In genomic region chr7:142500364-142500763, GRCh38 we compare ENCODE assay signal across 15 cellular contexts.
A peak's percentile ranks its signal among the peaks of the same experiment; 100 is the strongest.
DNase-seq lines count a peak whose midpoint lies in the region; ATAC-seq and TF ChIP-seq lines count a peak whose summit lies in the region.
"Had no signal": no experiment of that assay in that cellular context is flagged by ENCODE, and none has a peak within 500 bp of the region (broad histone marks: within the 10 kb centered on the region; RNA-seq: fewer than 3 reads in every experiment).

No MANE protein-coding gene starts in this region.

- H3K27ac Mint-ChIP-seq in stimulated activated naive CD8-positive, alpha-beta T cell treated with anti-CD3 and anti-CD28 coated beads, Interleukin-15, Interleukin-2, amounts not matched to agents 100 ng/mL and 50 ng/mL, for 24 hours = peak overlapping the region; percentile 76
- peak overlapping the region; percentile 85 for H3K27ac Mint-ChIP-seq in activated CD8-positive, alpha-beta T cell treated with anti-CD3 and anti-CD28 coated beads for 36 hours
- H3K27ac Mint-ChIP-seq: neural progenitor cell had no signal

- no peaks in the 10 kb centered on the region for H3K27me3 Mint-ChIP-seq in stimulated activated naive CD8-positive, alpha-beta T cell treated with anti-CD3 and anti-CD28 coated beads, Interleukin-15, Interleukin-2, amounts not matched to agents 100 ng/mL and 50 ng/mL, for 24 hours
- no peaks in the 10 kb centered on the region for H3K27me3 Mint-ChIP-seq in activated CD8-positive, alpha-beta T cell treated with anti-CD3 and anti-CD28 coated beads for 36 hours

- no peak for TF ChIP-seq CTCF in activated CD8-positive, alpha-beta T cell treated with anti-CD3 and anti-CD28 coated beads for 36 hours (IDR thresholded peaks at IDR 0.05)
- no peak for TF ChIP-seq CTCF in epithelial cell of esophagus (IDR thresholded peaks at IDR 0.05; ENCODE audit: insufficient read depth, low read depth, low read length, missing control alignments)

- CTCF ChIA-PET in activated CD8-positive, alpha-beta T cell treated with anti-CD3 and anti-CD28 coated beads for 36 hours (lab: Charles Lee) = interaction anchor here (0.9 to 9.4 kb wide), 10 partner anchors 8 to 58 kb away, joined by 3 to 94 read pairs (median 4); no protein-coding TSS in a partner anchor

- H3K36me3 Mint-ChIP-seq in stimulated activated naive CD8-positive, alpha-beta T cell treated with anti-CD3 and anti-CD28 coated beads, Interleukin-15, Interleukin-2, amounts not matched to agents 100 ng/mL and 50 ng/mL, for 24 hours (ENCODE audit: low read depth) = no peaks in the 10 kb centered on the region
- H3K36me3 Mint-ChIP-seq in activated CD8-positive, alpha-beta T cell treated with anti-CD3 and anti-CD28 coated beads for 36 hours (ENCODE audit: low read depth) = no peaks in the 10 kb centered on the region
- H3K36me3 Mint-ChIP-seq: neural progenitor cell had no signal

- H3K4me3 Mint-ChIP-seq in stimulated activated naive CD8-positive, alpha-beta T cell treated with anti-CD3 and anti-CD28 coated beads, Interleukin-15, Interleukin-2, amounts not matched to agents 100 ng/mL and 50 ng/mL, for 24 hours = peak overlapping the region; percentile 28
- H3K4me3 Mint-ChIP-seq in activated CD8-positive, alpha-beta T cell treated with anti-CD3 and anti-CD28 coated beads for 36 hours = peak overlapping the region; percentile 43
- H3K4me3 Mint-ChIP-seq: neural progenitor cell had no signal

- no peaks in the 10 kb centered on the region for H3K9me3 Mint-ChIP-seq in stimulated activated naive CD8-positive, alpha-beta T cell treated with anti-CD3 and anti-CD28 coated beads, Interleukin-15, Interleukin-2, amounts not matched to agents 100 ng/mL and 50 ng/mL, for 24 hours
- H3K9me3 Mint-ChIP-seq in activated CD8-positive, alpha-beta T cell treated with anti-CD3 and anti-CD28 coated beads for 36 hours = no peaks in the 10 kb centered on the region
- H3K9me3 Mint-ChIP-seq: neural progenitor cell had no signal

- ATAC-seq in stimulated activated naive CD8-positive, alpha-beta T cell treated with anti-CD3 and anti-CD28 coated beads, Interleukin-15, Interleukin-2, amounts not matched to agents 100 U/mL and 50 U/mL, for 24 hours = no peak
- peak; percentile 34 for ATAC-seq in activated CD8-positive, alpha-beta T cell treated with anti-CD3 and anti-CD28 coated beads for 36 hours
- ATAC-seq in Right ventricle myocardium inferior (no peak), GM18520 (IDR thresholded peaks at IDR 0.05; ENCODE audit: unreplicated experiment) (no peak), Right ventricle myocardium superior (ENCODE audit: poor library complexity) (no peak)
- ATAC-seq: heart left ventricle had no signal

- POLR2A ChIA-PET in activated CD8-positive, alpha-beta T cell treated with anti-CD3 and anti-CD28 coated beads for 36 hours (lab: Charles Lee) = no interaction called here

- H3K4me1 Mint-ChIP-seq in stimulated activated naive CD8-positive, alpha-beta T cell treated with anti-CD3 and anti-CD28 coated beads, Interleukin-15, Interleukin-2, amounts not matched to agents 100 ng/mL and 50 ng/mL, for 24 hours (ENCODE audit: low read depth) = peaks cover 26% of the 10 kb centered on the region
- peaks cover 32% of the 10 kb centered on the region for H3K4me1 Mint-ChIP-seq in activated CD8-positive, alpha-beta T cell treated with anti-CD3 and anti-CD28 coated beads for 36 hours (ENCODE audit: low read depth)

- H3K4me3 ChIP-seq in epithelial cell of esophagus (ENCODE audit: low read length) = no peak overlapping the region
- H3K4me3 ChIP-seq: heart left ventricle, neural progenitor cell had no signal

- DNase-seq in stimulated activated naive CD8-positive, alpha-beta T cell treated with anti-CD3 and anti-CD28 coated beads, Interleukin-15, Interleukin-2, amounts not matched to agents 100 U/mL and 50 U/mL, for 24 hours = no peak
- DNase-seq in activated CD8-positive, alpha-beta T cell treated with anti-CD3 and anti-CD28 coated beads for 36 hours = no peak
- peak; percentile 22 for DNase-seq in epithelial cell of esophagus (ENCODE audit: low read depth)
- no peak for DNase-seq in Right ventricle myocardium inferior (ENCODE audit: missing footprints)
- no peak for DNase-seq in stimulated activated CD4-positive, alpha-beta T cell treated with anti-CD3 and anti-CD28 coated beads, Interleukin-2, amount 100 ng/mL, for 48 hours
- no peak for DNase-seq in Right ventricle myocardium superior
- DNase-seq: activated CD4-positive, CD25-positive, alpha-beta regulatory T cell treated with anti-CD3 and anti-CD28 coated beads, Interleukin-2, amount 50 U/mL, for 72 hours; Calu3; heart left ventricle; Kasumi-1; NCI-H1436; stimulated activated CD4-positive, alpha-beta T cell treated with anti-CD3 and anti-CD28 coated beads, Interleukin-15, amount 100 ng/mL, for 24 hours had no signal

- intact Hi-C loops in activated CD8-positive, alpha-beta T cell treated with anti-CD3 and anti-CD28 coated beads for 36 hours (cut with micrococcal nuclease) = no loop called here
- intact Hi-C loops in Right ventricle myocardium inferior (cut with DNase I) (no loop called here), Right ventricle myocardium superior (cut with DNase I) (no loop called here)
